Comparison of ENCODE assay signal across 8 cellular contexts in genomic region chr15:41492597-41493204, GRCh38. TPM values are rescaled to one million over a fixed set of nuclear protein-coding genes. Genes with fewer than 3 reads are reported as not detected.
DNase-seq lines count a peak whose midpoint lies in the region; ATAC-seq and TF ChIP-seq lines count a peak whose summit lies in the region.

No MANE protein-coding gene starts in this region.

- H3K4me2 ChIP-seq in neural cell (ENCODE audit: low read length) = peak overlapping the region; percentile 65

- TF ChIP-seq RAD21 in neural cell (conservative IDR thresholded peaks at IDR 0.05) = no peak

- peak overlapping the region; percentile 62 for H3K27ac ChIP-seq in KOPT-K1 (ENCODE audit: low read depth, low read length, poor library complexity, severe bottlenecking)
- H3K27ac ChIP-seq in neural cell (ENCODE audit: low read length) = no peak overlapping the region

- ATAC-seq in HG02885 (IDR thresholded peaks at IDR 0.05; ENCODE audit: poor library complexity, unreplicated experiment) = no peak

- H3K4me3 ChIP-seq in choroid plexus epithelial cell (ENCODE audit: low read depth, low read length) (peak overlapping the region; percentile 61), neural cell (ENCODE audit: low read length) (peak overlapping the region; percentile 75)

- DNase-seq in CD1c-positive myeloid dendritic cell (ENCODE audit: extremely low spot score) = peak; percentile 11
- DNase-seq in choroid plexus epithelial cell (ENCODE audit: low read depth) = peak; percentile 38
- no peak for DNase-seq in AG08396 (ENCODE audit: low spot score)
- no peak for DNase-seq in activated CD4-positive, CD25-positive, alpha-beta regulatory T cell (lab: John Stamatoyannopoulos, UW)
- DNase-seq in MV-4-11 (lab: John Stamatoyannopoulos, UW) = no peak

- no peaks in the 10 kb centered on the region for H4K20me1 ChIP-seq in neural cell (ENCODE audit: insufficient read depth)

- no peak for TF ChIP-seq EP300 in neural cell (conservative IDR thresholded peaks at IDR 0.05; ENCODE audit: poor library complexity, severe bottlenecking)

- H3F3A ChIP-seq in neural cell (ENCODE audit: insufficient read depth, low read length, poor library complexity, severe bottlenecking) = no peaks in the 10 kb centered on the region

- TF ChIP-seq CTCF in choroid plexus epithelial cell (conservative IDR thresholded peaks at IDR 0.05; ENCODE audit: low read depth, low read length) (no peak), neural cell (IDR thresholded peaks at IDR 0.05; ENCODE audit: poor library complexity, severe bottlenecking) (no peak)

- H3K9ac ChIP-seq in neural cell (ENCODE audit: low read length) = peak overlapping the region; percentile 47

- H3K27me3 ChIP-seq in neural cell (ENCODE audit: insufficient read depth, low read depth, low read length) = peaks cover 63% of the 10 kb centered on the region

- H3K9me3 ChIP-seq in KOPT-K1 (ENCODE audit: insufficient read depth, low read length, poor library complexity, severe bottlenecking) = no peaks in the 10 kb centered on the region
- H3K9me3 ChIP-seq in neural cell (ENCODE audit: low read length) = no peaks in the 10 kb centered on the region

- H3K36me3 ChIP-seq in KOPT-K1 (ENCODE audit: insufficient read depth, low read length) (no peaks in the 10 kb centered on the region), neural cell (ENCODE audit: insufficient read depth, low read length) (no peaks in the 10 kb centered on the region)

- H3K9me2 ChIP-seq in neural cell (ENCODE audit: insufficient read depth, low read length) = no peaks in the 10 kb centered on the region

- H2AFZ ChIP-seq in neural cell (ENCODE audit: low read depth, low read length) = no peak overlapping the region

- no peaks in the 10 kb centered on the region for H3K79me2 ChIP-seq in neural cell (replicated peaks; ENCODE audit: insufficient read depth, low read length)

TF ChIP-seq in neural cell, 6 proteins besides CTCF, POLR2A, EP300 and RAD21:
- no peak for TF ChIP-seq SMC3 (conservative IDR thresholded peaks at IDR 0.05; ENCODE audit: poor library complexity)
- TF ChIP-seq EZH2 (IDR thresholded peaks at IDR 0.05; ENCODE audit: borderline replicate concordance, insufficient read depth, low read length, poor library complexity, severe bottlenecking) = no peak
- no peak for TF ChIP-seq MXI1 (conservative IDR thresholded peaks at IDR 0.05; ENCODE audit: poor library complexity, severe bottlenecking)
- TF ChIP-seq REST (IDR thresholded peaks at IDR 0.05; ENCODE audit: borderline replicate concordance) = no peak
- TF ChIP-seq POLR2AphosphoS5 (IDR thresholded peaks at IDR 0.05) = no peak
- no peak for TF ChIP-seq TAF1 (IDR thresholded peaks at IDR 0.05; ENCODE audit: low read depth)
TF ChIP-seq in neural cell: peak in this region for 0.

RNA-seq across cellular contexts. Expression of gene ITPKA, which starts 1.0 kb away (rescaled TPM):
- polyA plus RNA-seq in neural cell = 0.20 and 1.1 TPM in 2 replicates
- polyA minus RNA-seq in neural cell = 1.5 TPM in 1 of 2 replicates, not detected in the other

RNA-seq across cellular contexts. Expression of gene LTK, which starts 20.9 kb away (rescaled TPM):
- polyA plus RNA-seq in neural cell = 0.28 TPM in 1 of 2 replicates, not detected in the other
- not detected in 2 replicates for polyA minus RNA-seq in neural cell

RNA-seq across cellular contexts. Expression of gene RPAP1, which starts 51.4 kb away (rescaled TPM):
- polyA plus RNA-seq in neural cell = 9.4 and 10.4 TPM in 2 replicates
- 16.6 and 17.0 TPM in 2 replicates for polyA minus RNA-seq in neural cell

Comparison
In these comparisons a context has a peak if more than half of its experiments do, and no peak if none do; other contexts are left out.
1. DNase-seq: peak in CD1c-positive myeloid dendritic cell (single experiment) and choroid plexus epithelial cell (single experiment); none in AG08396 (single experiment), activated CD4-positive, CD25-positive, alpha-beta regulatory T cell (0 of 4) and MV-4-11 (single experiment).